Comparison of ENCODE assay signal across 18 cellular contexts in the genomic region with DNA sequence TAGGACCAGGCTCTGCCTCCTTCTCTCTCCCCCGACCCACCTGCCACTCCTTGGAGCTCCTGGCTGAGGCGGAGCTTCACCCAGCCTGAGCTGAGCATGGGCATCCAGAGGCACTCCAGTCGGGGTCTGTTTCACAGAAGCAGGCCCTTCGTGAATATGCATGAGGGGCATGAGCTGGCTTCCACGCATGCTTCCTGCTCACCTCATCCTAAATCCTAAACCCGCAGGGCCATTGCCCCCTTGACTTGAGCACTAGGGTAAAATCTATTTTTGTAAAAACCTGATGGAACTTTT. TPM values are rescaled to one million over a fixed set of nuclear protein-coding genes. Genes with fewer than 3 reads are reported as not detected.
DNase-seq lines count a peak whose midpoint lies in the region; ATAC-seq, FAIRE-seq and TF ChIP-seq lines count a peak whose summit lies in the region.
"Had no signal": no experiment of that assay in that cellular context is flagged by ENCODE, and none has a peak within 500 bp of the region (broad histone marks: within the 10 kb centered on the region; RNA-seq: fewer than 3 reads in every experiment).

No MANE protein-coding gene starts in this region.

- CTCF ChIA-PET in T-cell (lab: Charles Lee) = interaction anchor here in 1 of 2 donors (1.0 kb wide), 1 partner anchor 22 kb away, joined by 3 read pairs; no protein-coding TSS in a partner anchor

- intact Hi-C loops in natural killer cell (cut with micrococcal nuclease) (loop anchor here (5.0 kb wide), 1 partner anchor 69 kb away; no protein-coding TSS in a partner anchor), esophagus squamous epithelium (cut with DNase I) (no loop called here)

- TF ChIP-seq POLR2A in esophagus squamous epithelium (IDR thresholded peaks at IDR 0.05) = no peak

- H3K9me3 ChIP-seq in esophagus squamous epithelium = no peaks in the 10 kb centered on the region
- H3K9me3 ChIP-seq: breast epithelium, sigmoid colon, suprapubic skin had no signal

- peak overlapping the region in 3 of 4 donors; percentile 26 to 61 (median 50) for H3K27ac ChIP-seq in esophagus squamous epithelium
- H3K27ac ChIP-seq: suprapubic skin had no signal

- no peak overlapping the region for H3K4me3 Mint-ChIP-seq in natural killer cell
- H3K4me3 Mint-ChIP-seq in natural killer cell treated with Interleukin-12 subunit alpha and Interleukin-12 subunit beta and Interleukin-15 and Interleukin-18, amount 100 ng/mL, for 72 hours = no peak overlapping the region
- peak overlapping the region in 2 of 3 donors; percentile 28 to 76 for H3K4me3 Mint-ChIP-seq in T-cell
- no peak overlapping the region for H3K4me3 Mint-ChIP-seq in HFFc6

- POLR2A ChIA-PET in T-cell (lab: Charles Lee) = interaction anchor here in 1 of 2 donors (0.5 kb wide), 1 partner anchor 64 kb away, joined by 6 read pairs; no protein-coding TSS in a partner anchor

- H3K4me1 Mint-ChIP-seq in natural killer cell = peaks cover 71 to 73% of the 10 kb centered on the region in 2 donors
- peaks cover 58 to 62% of the 10 kb centered on the region in 2 donors for H3K4me1 Mint-ChIP-seq in natural killer cell treated with Interleukin-12 subunit alpha and Interleukin-12 subunit beta and Interleukin-15 and Interleukin-18, amount 100 ng/mL, for 72 hours (ENCODE audit: low read depth in 2 of 2)
- peaks cover 91 to 95% (median 95%) of the 10 kb centered on the region in 3 donors for H3K4me1 Mint-ChIP-seq in T-cell
- H3K4me1 Mint-ChIP-seq in HFFc6 (ENCODE audit: low read depth) = peaks cover 68% of the 10 kb centered on the region

- no peak overlapping the region for H3K4me3 ChIP-seq in esophagus squamous epithelium
- H3K4me3 ChIP-seq: breast epithelium, dorsolateral prefrontal cortex, sigmoid colon, suprapubic skin had no signal

- H3K27ac Mint-ChIP-seq in natural killer cell (peak overlapping the region; percentile 22 to 65), T-cell (peak overlapping the region; percentile 90 to 91), HFFc6 (no peak overlapping the region)
- no peak overlapping the region for H3K27ac Mint-ChIP-seq in natural killer cell treated with Interleukin-12 subunit alpha and Interleukin-12 subunit beta and Interleukin-15 and Interleukin-18, amount 100 ng/mL, for 72 hours

- ATAC-seq in natural killer cell = no peak
- ATAC-seq in natural killer cell treated with Interleukin-12 subunit alpha and Interleukin-12 subunit beta and Interleukin-15 and Interleukin-18, amount 100 ng/mL, for 72 hours = no peak
- no peak for ATAC-seq in T-cell (replicated peaks in 1 of 4)

- TF ChIP-seq CTCF in natural killer cell (IDR thresholded peaks at IDR 0.05) = no peak
- no peak for TF ChIP-seq CTCF in esophagus squamous epithelium (IDR thresholded peaks at IDR 0.05)
- TF ChIP-seq CTCF in HFFc6 (IDR thresholded peaks at IDR 0.05) = no peak

- no peaks in the 10 kb centered on the region for H3K36me3 Mint-ChIP-seq in natural killer cell
- H3K36me3 Mint-ChIP-seq in natural killer cell treated with Interleukin-12 subunit alpha and Interleukin-12 subunit beta and Interleukin-15 and Interleukin-18, amount 100 ng/mL, for 72 hours = no peaks in the 10 kb centered on the region
- peaks cover 31% of the 10 kb centered on the region for H3K36me3 Mint-ChIP-seq in T-cell
- peaks cover 9% of the 10 kb centered on the region; the same call in 1 of the 2 replicates for H3K36me3 Mint-ChIP-seq in HFFc6 (ENCODE audit: low read depth)

- H3K27me3 ChIP-seq in esophagus squamous epithelium = no peaks in the 10 kb centered on the region
- H3K27me3 ChIP-seq: breast epithelium, dorsolateral prefrontal cortex, sigmoid colon, suprapubic skin had no signal

- no peak for DNase-seq in natural killer cell
- no peak for DNase-seq in natural killer cell treated with Interleukin-12 subunit alpha and Interleukin-12 subunit beta and Interleukin-15 and Interleukin-18, amount 100 ng/mL, for 72 hours (ENCODE audit: low spot score)
- DNase-seq in T-cell = no peak
- DNase-seq in esophagus squamous epithelium (lab: John Stamatoyannopoulos, UW) = no peak
- no peak for DNase-seq in NCI-H748 (lab: John Stamatoyannopoulos, UW; ENCODE audit: unreplicated experiment)
- no peak for DNase-seq in GM19239 (ENCODE audit: insufficient read length, low spot score)
- no peak for DNase-seq in HFFc6
- DNase-seq in COLO668 (lab: John Stamatoyannopoulos, UW; ENCODE audit: unreplicated experiment) = no peak
- DNase-seq: AML-193; dorsolateral prefrontal cortex; MM.1S; NCI-H2029; sigmoid colon; stimulated activated CD4-positive, alpha-beta T cell treated with anti-CD3 and anti-CD28 coated beads, Interleukin-2, amount 100 ng/mL, for 48 hours had no signal

- WGBS in esophagus squamous epithelium, 2 donors = 77 to 85% methylated on average over 3 to 6 of the region's 6 CpGs

- peaks cover 31 to 96% (median 67%) of the 10 kb centered on the region in 3 donors for H3K4me1 ChIP-seq in esophagus squamous epithelium

- no peak for FAIRE-seq in GM19239 (lab: Jason Lieb, UNC)
- FAIRE-seq: keratinocyte, RCC 7860 had no signal

- H3K27me3 Mint-ChIP-seq in natural killer cell (ENCODE audit: low read depth in 2 of 2) (no peaks in the 10 kb centered on the region), T-cell (no peaks in the 10 kb centered on the region), HFFc6 (ENCODE audit: insufficient read depth) (no peaks in the 10 kb centered on the region; the same call in none of the 2 replicates)
- H3K27me3 Mint-ChIP-seq in natural killer cell treated with Interleukin-12 subunit alpha and Interleukin-12 subunit beta and Interleukin-15 and Interleukin-18, amount 100 ng/mL, for 72 hours = no peaks in the 10 kb centered on the region

- H3K36me3 ChIP-seq in esophagus squamous epithelium = peaks cover 0 to 15% (median 0%) of the 10 kb centered on the region in 3 donors
- H3K36me3 ChIP-seq: breast epithelium, sigmoid colon, suprapubic skin had no signal

- H3K9me3 Mint-ChIP-seq in natural killer cell (no peaks in the 10 kb centered on the region), T-cell (no peaks in the 10 kb centered on the region), HFFc6 (no peaks in the 10 kb centered on the region)
- H3K9me3 Mint-ChIP-seq in natural killer cell treated with Interleukin-12 subunit alpha and Interleukin-12 subunit beta and Interleukin-15 and Interleukin-18, amount 100 ng/mL, for 72 hours = no peaks in the 10 kb centered on the region

RNA-seq across cellular contexts. Expression of a gene that starts 24.0 kb away (rescaled TPM):
- total RNA-seq in natural killer cell (100 to 1,000 TPM; 369 to 393 (median 375) TPM), T-cell (100 to 1,000 TPM; 272 to 342 (median 320) TPM), esophagus squamous epithelium (100 to 1,000 TPM in 3 of 4 donors, 10 to 100 TPM in 1; 89.4 to 146 (median 126) TPM)
- total RNA-seq in natural killer cell treated with Interleukin-12 subunit alpha and Interleukin-12 subunit beta and Interleukin-15 and Interleukin-18, amount 100 ng/mL, for 72 hours = 100 to 1,000 TPM; 270 to 359 TPM
- 100 to 1,000 TPM; 565 to 646 (median 603) TPM for total RNA-seq in HFFc6 (2021; fragmentation: NEBNext Ultra II Directional; extraction: Animal tissue kit (Norgen Biotek cat#: 25700))

Comparison
In these comparisons a context has a peak if more than half of its experiments do, and no peak if none do; other contexts are left out.
1. H3K27ac Mint-ChIP-seq: peak in natural killer cell (2 of 2) and T-cell (2 of 2); none in natural killer cell treated with Interleukin-12 subunit alpha and Interleukin-12 subunit beta and Interleukin-15 and Interleukin-18, amount 100 ng/mL, for 72 hours (0 of 2) and HFFc6 (single experiment).
2. H3K4me3 Mint-ChIP-seq: peak in T-cell (2 of 3); none in natural killer cell (single experiment), natural killer cell treated with Interleukin-12 subunit alpha and Interleukin-12 subunit beta and Interleukin-15 and Interleukin-18, amount 100 ng/mL, for 72 hours (single experiment) and HFFc6 (single experiment).